Comparison of ENCODE assay signal across 2 cellular contexts in the genomic region with DNA sequence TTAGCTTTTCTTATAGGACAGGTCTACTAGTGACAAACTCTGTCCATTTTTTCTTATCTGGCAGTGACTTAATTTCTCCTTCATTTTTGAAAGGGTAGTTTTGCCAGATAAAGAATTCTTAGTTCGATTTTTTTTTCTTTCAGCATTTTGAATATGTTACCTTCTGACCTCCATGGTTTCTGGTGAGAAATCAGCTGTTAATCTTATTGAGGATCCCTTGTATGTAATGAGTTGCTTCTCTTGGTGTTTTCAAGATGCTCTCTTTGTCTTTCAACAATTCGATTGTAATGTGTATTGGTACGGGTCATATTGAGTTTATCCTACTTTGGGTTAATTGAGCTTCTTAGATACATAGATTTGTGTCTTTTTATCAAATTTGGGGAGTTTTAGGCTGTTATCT.
A peak's percentile ranks its signal among the peaks of the same experiment; 100 is the strongest.
TF ChIP-seq lines count a peak whose summit lies in the region.

No MANE protein-coding gene starts in this region.

TF ChIP-seq in GM23338, 12 proteins besides CTCF, POLR2A, EP300 and RAD21 (continues in another document):
- no peak for TF ChIP-seq STAT1 (IDR thresholded peaks at IDR 0.05; ENCODE audit: unreplicated experiment)
- TF ChIP-seq, protein P1, sequence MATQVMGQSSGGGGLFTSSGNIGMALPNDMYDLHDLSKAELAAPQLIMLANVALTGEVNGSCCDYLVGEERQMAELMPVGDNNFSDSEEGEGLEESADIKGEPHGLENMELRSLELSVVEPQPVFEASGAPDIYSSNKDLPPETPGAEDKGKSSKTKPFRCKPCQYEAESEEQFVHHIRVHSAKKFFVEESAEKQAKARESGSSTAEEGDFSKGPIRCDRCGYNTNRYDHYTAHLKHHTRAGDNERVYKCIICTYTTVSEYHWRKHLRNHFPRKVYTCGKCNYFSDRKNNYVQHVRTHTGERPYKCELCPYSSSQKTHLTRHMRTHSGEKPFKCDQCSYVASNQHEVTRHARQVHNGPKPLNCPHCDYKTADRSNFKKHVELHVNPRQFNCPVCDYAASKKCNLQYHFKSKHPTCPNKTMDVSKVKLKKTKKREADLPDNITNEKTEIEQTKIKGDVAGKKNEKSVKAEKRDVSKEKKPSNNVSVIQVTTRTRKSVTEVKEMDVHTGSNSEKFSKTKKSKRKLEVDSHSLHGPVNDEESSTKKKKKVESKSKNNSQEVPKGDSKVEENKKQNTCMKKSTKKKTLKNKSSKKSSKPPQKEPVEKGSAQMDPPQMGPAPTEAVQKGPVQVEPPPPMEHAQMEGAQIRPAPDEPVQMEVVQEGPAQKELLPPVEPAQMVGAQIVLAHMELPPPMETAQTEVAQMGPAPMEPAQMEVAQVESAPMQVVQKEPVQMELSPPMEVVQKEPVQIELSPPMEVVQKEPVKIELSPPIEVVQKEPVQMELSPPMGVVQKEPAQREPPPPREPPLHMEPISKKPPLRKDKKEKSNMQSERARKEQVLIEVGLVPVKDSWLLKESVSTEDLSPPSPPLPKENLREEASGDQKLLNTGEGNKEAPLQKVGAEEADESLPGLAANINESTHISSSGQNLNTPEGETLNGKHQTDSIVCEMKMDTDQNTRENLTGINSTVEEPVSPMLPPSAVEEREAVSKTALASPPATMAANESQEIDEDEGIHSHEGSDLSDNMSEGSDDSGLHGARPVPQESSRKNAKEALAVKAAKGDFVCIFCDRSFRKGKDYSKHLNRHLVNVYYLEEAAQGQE (IDR thresholded peaks at IDR 0.05; ENCODE audit: unreplicated experiment) = no peak
- TF ChIP-seq, protein P2, sequence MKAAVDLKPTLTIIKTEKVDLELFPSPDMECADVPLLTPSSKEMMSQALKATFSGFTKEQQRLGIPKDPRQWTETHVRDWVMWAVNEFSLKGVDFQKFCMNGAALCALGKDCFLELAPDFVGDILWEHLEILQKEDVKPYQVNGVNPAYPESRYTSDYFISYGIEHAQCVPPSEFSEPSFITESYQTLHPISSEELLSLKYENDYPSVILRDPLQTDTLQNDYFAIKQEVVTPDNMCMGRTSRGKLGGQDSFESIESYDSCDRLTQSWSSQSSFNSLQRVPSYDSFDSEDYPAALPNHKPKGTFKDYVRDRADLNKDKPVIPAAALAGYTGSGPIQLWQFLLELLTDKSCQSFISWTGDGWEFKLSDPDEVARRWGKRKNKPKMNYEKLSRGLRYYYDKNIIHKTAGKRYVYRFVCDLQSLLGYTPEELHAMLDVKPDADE (IDR thresholded peaks at IDR 0.05) = no peak
- no peak for TF ChIP-seq ZNF114 (CRISPR knock-in tag; IDR thresholded peaks at IDR 0.05)
- TF ChIP-seq, protein P3, sequence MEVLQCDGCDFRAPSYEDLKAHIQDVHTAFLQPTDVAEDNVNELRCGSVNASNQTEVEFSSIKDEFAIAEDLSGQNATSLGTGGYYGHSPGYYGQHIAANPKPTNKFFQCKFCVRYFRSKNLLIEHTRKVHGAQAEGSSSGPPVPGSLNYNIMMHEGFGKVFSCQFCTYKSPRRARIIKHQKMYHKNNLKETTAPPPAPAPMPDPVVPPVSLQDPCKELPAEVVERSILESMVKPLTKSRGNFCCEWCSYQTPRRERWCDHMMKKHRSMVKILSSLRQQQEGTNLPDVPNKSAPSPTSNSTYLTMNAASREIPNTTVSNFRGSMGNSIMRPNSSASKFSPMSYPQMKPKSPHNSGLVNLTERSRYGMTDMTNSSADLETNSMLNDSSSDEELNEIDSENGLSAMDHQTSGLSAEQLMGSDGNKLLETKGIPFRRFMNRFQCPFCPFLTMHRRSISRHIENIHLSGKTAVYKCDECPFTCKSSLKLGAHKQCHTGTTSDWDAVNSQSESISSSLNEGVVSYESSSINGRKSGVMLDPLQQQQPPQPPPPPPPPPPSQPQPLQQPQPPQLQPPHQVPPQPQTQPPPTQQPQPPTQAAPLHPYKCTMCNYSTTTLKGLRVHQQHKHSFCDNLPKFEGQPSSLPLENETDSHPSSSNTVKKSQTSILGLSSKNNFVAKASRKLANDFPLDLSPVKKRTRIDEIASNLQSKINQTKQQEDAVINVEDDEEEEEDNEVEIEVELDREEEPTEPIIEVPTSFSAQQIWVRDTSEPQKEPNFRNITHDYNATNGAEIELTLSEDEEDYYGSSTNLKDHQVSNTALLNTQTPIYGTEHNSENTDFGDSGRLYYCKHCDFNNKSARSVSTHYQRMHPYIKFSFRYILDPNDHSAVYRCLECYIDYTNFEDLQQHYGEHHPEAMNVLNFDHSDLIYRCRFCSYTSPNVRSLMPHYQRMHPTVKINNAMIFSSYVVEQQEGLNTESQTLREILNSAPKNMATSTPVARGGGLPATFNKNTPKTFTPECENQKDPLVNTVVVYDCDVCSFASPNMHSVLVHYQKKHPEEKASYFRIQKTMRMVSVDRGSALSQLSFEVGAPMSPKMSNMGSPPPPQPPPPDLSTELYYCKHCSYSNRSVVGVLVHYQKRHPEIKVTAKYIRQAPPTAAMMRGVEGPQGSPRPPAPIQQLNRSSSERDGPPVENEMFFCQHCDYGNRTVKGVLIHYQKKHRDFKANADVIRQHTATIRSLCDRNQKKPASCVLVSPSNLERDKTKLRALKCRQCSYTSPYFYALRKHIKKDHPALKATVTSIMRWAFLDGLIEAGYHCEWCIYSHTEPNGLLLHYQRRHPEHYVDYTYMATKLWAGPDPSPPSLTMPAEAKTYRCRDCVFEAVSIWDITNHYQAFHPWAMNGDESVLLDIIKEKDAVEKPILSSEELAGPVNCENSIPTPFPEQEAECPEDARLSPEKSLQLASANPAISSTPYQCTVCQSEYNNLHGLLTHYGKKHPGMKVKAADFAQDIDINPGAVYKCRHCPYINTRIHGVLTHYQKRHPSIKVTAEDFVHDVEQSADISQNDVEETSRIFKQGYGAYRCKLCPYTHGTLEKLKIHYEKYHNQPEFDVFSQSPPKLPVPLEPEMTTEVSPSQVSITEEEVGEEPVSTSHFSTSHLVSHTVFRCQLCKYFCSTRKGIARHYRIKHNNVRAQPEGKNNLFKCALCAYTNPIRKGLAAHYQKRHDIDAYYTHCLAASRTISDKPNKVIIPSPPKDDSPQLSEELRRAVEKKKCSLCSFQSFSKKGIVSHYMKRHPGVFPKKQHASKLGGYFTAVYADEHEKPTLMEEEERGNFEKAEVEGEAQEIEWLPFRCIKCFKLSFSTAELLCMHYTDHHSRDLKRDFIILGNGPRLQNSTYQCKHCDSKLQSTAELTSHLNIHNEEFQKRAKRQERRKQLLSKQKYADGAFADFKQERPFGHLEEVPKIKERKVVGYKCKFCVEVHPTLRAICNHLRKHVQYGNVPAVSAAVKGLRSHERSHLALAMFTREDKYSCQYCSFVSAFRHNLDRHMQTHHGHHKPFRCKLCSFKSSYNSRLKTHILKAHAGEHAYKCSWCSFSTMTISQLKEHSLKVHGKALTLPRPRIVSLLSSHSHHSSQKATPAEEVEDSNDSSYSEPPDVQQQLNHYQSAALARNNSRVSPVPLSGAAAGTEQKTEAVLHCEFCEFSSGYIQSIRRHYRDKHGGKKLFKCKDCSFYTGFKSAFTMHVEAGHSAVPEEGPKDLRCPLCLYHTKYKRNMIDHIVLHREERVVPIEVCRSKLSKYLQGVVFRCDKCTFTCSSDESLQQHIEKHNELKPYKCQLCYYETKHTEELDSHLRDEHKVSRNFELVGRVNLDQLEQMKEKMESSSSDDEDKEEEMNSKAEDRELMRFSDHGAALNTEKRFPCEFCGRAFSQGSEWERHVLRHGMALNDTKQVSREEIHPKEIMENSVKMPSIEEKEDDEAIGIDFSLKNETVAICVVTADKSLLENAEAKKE (CRISPR knock-in tag; IDR thresholded peaks at IDR 0.05) = no peak
- TF ChIP-seq NANOG (IDR thresholded peaks at IDR 0.05; ENCODE audit: borderline replicate concordance) = no peak
- TF ChIP-seq ZNF331 (CRISPR knock-in tag; IDR thresholded peaks at IDR 0.05; ENCODE audit: low read depth) = no peak
- TF ChIP-seq CREB1 (CRISPR knock-in tag; IDR thresholded peaks at IDR 0.05; ENCODE audit: low read depth) = no peak
- TF ChIP-seq EZH2phosphoT487 (IDR thresholded peaks at IDR 0.05; ENCODE audit: unreplicated experiment) = no peak
- TF ChIP-seq POLR2AphosphoS5 (IDR thresholded peaks at IDR 0.05; ENCODE audit: low read depth) = no peak

TF ChIP-seq in GM12878, 131 proteins besides CTCF, POLR2A, EP300 and RAD21:
- TF ChIP-seq POU2F2 (IDR thresholded peaks at IDR 0.05; ENCODE audit: borderline replicate concordance, low read depth, low read length) (no peak), TCF7 (IDR thresholded peaks at IDR 0.05; ENCODE audit: borderline replicate concordance) (no peak), NR2F1 (conservative IDR thresholded peaks at IDR 0.05) (peak; percentile 27; the same call in 1 of the 2 replicates), RCOR1 (conservative IDR thresholded peaks at IDR 0.05; ENCODE audit: low read depth, low read length) (no peak), SUPT20H (IDR thresholded peaks at IDR 0.05; ENCODE audit: borderline replicate concordance, control insufficient read depth, low read depth, low read length) (no peak), CBX5 (IDR thresholded peaks at IDR 0.05; ENCODE audit: low read depth) (peak; percentile 75; the same call in 1 of the 2 replicates), CBFB (IDR thresholded peaks at IDR 0.05; ENCODE audit: low read depth) (no peak), FOXM1 (IDR thresholded peaks at IDR 0.05; ENCODE audit: low read depth, low read length) (no peak)
